ENCODE assay signal across 11 cellular contexts in genomic region chr13:39040206-39040605, GRCh38. TPM values are rescaled to one million over a fixed set of nuclear protein-coding genes. Genes with fewer than 3 reads are reported as not detected.
A peak's percentile ranks its signal among the peaks of the same experiment; 100 is the strongest.
DNase-seq lines count a peak whose midpoint lies in the region; ATAC-seq and TF ChIP-seq lines count a peak whose summit lies in the region.
"Had no signal": no experiment of that assay in that cellular context is flagged by ENCODE, and none has a peak within 500 bp of the region (broad histone marks: within the 10 kb centered on the region; RNA-seq: fewer than 3 reads in every experiment).

No MANE protein-coding gene starts in this region.

- TF ChIP-seq CTCF in DND-41 (IDR thresholded peaks at IDR 0.05; ENCODE audit: borderline replicate concordance, extremely low read depth, low read length, poor library complexity, severe bottlenecking) = no peak
- TF ChIP-seq CTCF in brain (conservative IDR thresholded peaks at IDR 0.05) = no peak
- no peak for TF ChIP-seq CTCF in neural progenitor cell (IDR thresholded peaks at IDR 0.05)
- TF ChIP-seq CTCF in BE2C (IDR thresholded peaks at IDR 0.05; ENCODE audit: low read depth, low read length) = no peak

- H3K4me1 Mint-ChIP-seq in brain = peaks cover 47% of the 10 kb centered on the region
- H3K4me1 Mint-ChIP-seq in neural progenitor cell = peaks cover 27% of the 10 kb centered on the region

- H3K79me2 ChIP-seq in DND-41 (ENCODE audit: insufficient read depth, low read length) (peaks cover 56% of the 10 kb centered on the region), neural progenitor cell (ENCODE audit: low read depth) (peaks cover 49% of the 10 kb centered on the region)

- DNase-seq in DND-41 (no peak), MV-4-11 (lab: John Stamatoyannopoulos, UW) (peak; percentile 26), neural progenitor cell (ENCODE audit: low spot score) (no peak), putamen (ENCODE audit: low spot score) (no peak), BE2C (no peak)
- DNase-seq in stimulated activated CD8-positive, alpha-beta memory T cell treated with anti-CD3 and anti-CD28 coated beads, Interleukin-4, amount 100 ng/mL, for 48 hours = no peak
- DNase-seq: DMS79, spleen had no signal

- H3K4me3 ChIP-seq in DND-41 (ENCODE audit: low read depth in 1 of 2, low read length in 2 of 2) (peak overlapping the region in 1 of 2 experiments; percentile 91; a peak in 2 of 4 replicates), neural progenitor cell (no peak overlapping the region), BE2C (ENCODE audit: low read depth, low read length) (no peak overlapping the region)

- H4K20me1 ChIP-seq in DND-41 (ENCODE audit: insufficient read depth, low read length) (peaks cover 8% of the 10 kb centered on the region), neural progenitor cell (ENCODE audit: low read depth) (peaks cover 21% of the 10 kb centered on the region)

- H3K27me3 Mint-ChIP-seq in brain (peaks cover 19% of the 10 kb centered on the region), neural progenitor cell (ENCODE audit: insufficient read depth, low read depth) (peaks cover 4% of the 10 kb centered on the region)

- ATAC-seq in DND-41 (ENCODE audit: insufficient read depth, low read depth) = no peak

- H3K4me1 ChIP-seq in DND-41 (ENCODE audit: insufficient read depth, low read length) (peaks cover 32% of the 10 kb centered on the region), neural progenitor cell (peaks cover 19% of the 10 kb centered on the region), BE2C (no peaks in the 10 kb centered on the region)

- H3K9me3 Mint-ChIP-seq in brain = peaks cover 0 to 8% (median 0%) of the 10 kb centered on the region in 5 experiments
- H3K9me3 Mint-ChIP-seq in neural progenitor cell = no peaks in the 10 kb centered on the region

- H3K27ac Mint-ChIP-seq in brain (peak overlapping the region in 2 of 5 experiments; percentile 47 to 48), neural progenitor cell (no peak overlapping the region)

- no peak overlapping the region for H2AFZ ChIP-seq in DND-41 (ENCODE audit: low read depth, low read length)
- no peak overlapping the region for H2AFZ ChIP-seq in neural progenitor cell (replicated peaks)

- H3F3A ChIP-seq in neural progenitor cell (ENCODE audit: low read depth) = no peaks in the 10 kb centered on the region

- H3K27ac ChIP-seq in DND-41 (ENCODE audit: low read length) (no peak overlapping the region), neural progenitor cell (no peak overlapping the region)

- peaks cover 22% of the 10 kb centered on the region; the same call in 1 of the 2 replicates for H3K36me3 ChIP-seq in DND-41 (ENCODE audit: insufficient read depth, low read length)
- peaks cover 3% of the 10 kb centered on the region for H3K36me3 ChIP-seq in neural progenitor cell
- H3K36me3 ChIP-seq in BE2C = no peaks in the 10 kb centered on the region; the same call in 1 of the 2 replicates

- H3K9me3 ChIP-seq in DND-41 (ENCODE audit: insufficient read depth, low read length, severe bottlenecking) = no peaks in the 10 kb centered on the region
- H3K9me3 ChIP-seq in neural progenitor cell (ENCODE audit: low read depth) = no peaks in the 10 kb centered on the region
- H3K9me3 ChIP-seq in BE2C = no peaks in the 10 kb centered on the region
- H3K9me3 ChIP-seq: spleen had no signal

- H3K4me2 ChIP-seq in DND-41 (ENCODE audit: insufficient read depth, low read length) (peak overlapping the region; percentile 83), neural progenitor cell (peak overlapping the region; percentile 31)

- H3K9ac ChIP-seq in DND-41 (ENCODE audit: low read depth, low read length) (0 out of 2 replicates have a peak overlapping the region, but pooled peaks have one; percentile 1), neural progenitor cell (no peak overlapping the region)

- H3K4me3 Mint-ChIP-seq in brain = peak overlapping the region; percentile 7 to 97 (median 66)
- H3K4me3 Mint-ChIP-seq in neural progenitor cell = no peak overlapping the region

- H3K36me3 Mint-ChIP-seq in brain (peaks cover 33% of the 10 kb centered on the region), neural progenitor cell (peaks cover 4% of the 10 kb centered on the region)

- H3K27me3 ChIP-seq in DND-41 (ENCODE audit: insufficient read depth, low read length, poor library complexity) (no peaks in the 10 kb centered on the region), neural progenitor cell (no peaks in the 10 kb centered on the region), BE2C (no peaks in the 10 kb centered on the region)
- H3K27me3 ChIP-seq: spleen had no signal

RNA-seq across cellular contexts. Expression of gene NHLRC3, which starts 1.9 kb away (rescaled TPM):
- 4.3 TPM for polyA plus RNA-seq in brain (ENCODE audit: insufficient read depth, low read depth, low replicate concordance)
- total RNA-seq in neural progenitor cell (ENCODE audit: low replicate concordance) = 29.0 and 42.5 TPM in 2 replicates
- 7.8 TPM for polyA plus RNA-seq in BE2C (2012; ENCODE audit: insufficient read depth, insufficient read length, low read depth)

RNA-seq across cellular contexts. Expression of gene PROSER1, which starts 2.3 kb away (rescaled TPM):
- 22.8 TPM for polyA plus RNA-seq in brain (ENCODE audit: insufficient read depth, low read depth, low replicate concordance)
- 44.4 and 72.0 TPM in 2 replicates for total RNA-seq in neural progenitor cell (ENCODE audit: low replicate concordance)
- 36.2 TPM for polyA plus RNA-seq in BE2C (2012; ENCODE audit: insufficient read depth, insufficient read length, low read depth)

RNA-seq across cellular contexts. Expression of gene STOML3, which starts 49.6 kb away (rescaled TPM):
- polyA plus RNA-seq in brain (ENCODE audit: insufficient read depth, low read depth, low replicate concordance) = not detected
- 0.21 and 0.28 TPM in 2 replicates for total RNA-seq in neural progenitor cell (ENCODE audit: low replicate concordance)
- 0.68 TPM for polyA plus RNA-seq in BE2C (2012; ENCODE audit: insufficient read depth, insufficient read length, low read depth)
- total RNA-seq: epithelial cell of proximal tubule; spleen; T-helper 1 cell treated with Interleukin-12 subunit alpha and Interleukin-12 subunit beta and Interleukin-4 antibody, amounts not matched to agents 30 ng/mL and 1 ng/mL, for 36 hours had no signal
- polyA plus RNA-seq: spleen had no signal
